ENCODE assay signal across 28 cellular contexts in genomic region chr16:13982446-13982845, GRCh38.
"Had no signal": no experiment of that assay in that cellular context is flagged by ENCODE, and none has a peak within 500 bp of the region (broad histone marks: within the 10 kb centered on the region; RNA-seq: fewer than 3 reads in every experiment).

No MANE protein-coding gene starts in this region.

- H3K4me3 ChIP-seq: ascending aorta, coronary artery, dorsolateral prefrontal cortex, heart right ventricle, left lung, lower lobe of right lung, prostate gland, transverse colon had no signal

- H3K4me3 Mint-ChIP-seq: activated naive CD4-positive, alpha-beta T cell treated with anti-CD3 and anti-CD28 coated beads for 36 hours; activated naive CD8-positive, alpha-beta T cell treated with anti-CD3 and anti-CD28 coated beads for 36 hours; effector memory CD8-positive, alpha-beta T cell; naive B cell; nephron progenitor cell had no signal

- H3K27me3 ChIP-seq: ascending aorta, dorsolateral prefrontal cortex, heart right ventricle, left lung, neutrophil, transverse colon had no signal

- H3K36me3 ChIP-seq: ascending aorta, heart right ventricle, left lung, lower lobe of right lung, neutrophil, prostate gland, transverse colon, WERI-Rb-1 had no signal

- H3K27ac ChIP-seq: ascending aorta, coronary artery, dorsolateral prefrontal cortex, heart right ventricle, left lung, lower lobe of right lung, neutrophil, prostate gland, transverse colon, WERI-Rb-1 had no signal

- H3K4me1 Mint-ChIP-seq: activated naive CD8-positive, alpha-beta T cell treated with anti-CD3 and anti-CD28 coated beads for 36 hours; naive B cell; nephron progenitor cell had no signal

- H3K27ac Mint-ChIP-seq: activated naive CD4-positive, alpha-beta T cell treated with anti-CD3 and anti-CD28 coated beads for 36 hours; activated naive CD8-positive, alpha-beta T cell treated with anti-CD3 and anti-CD28 coated beads for 36 hours; effector memory CD8-positive, alpha-beta T cell; naive B cell; nephron progenitor cell had no signal

- H3K9me3 ChIP-seq: neutrophil, prostate gland, transverse colon had no signal

- DNase-seq: activated CD4-positive, alpha-beta T cell treated with anti-CD3 and anti-CD28 coated beads for 48 hours; activated CD4-positive, alpha-beta T cell treated with anti-CD3 and anti-CD28 coated beads, Interleukin-2, amount 50 U/mL, for 48 hours; activated CD8-positive, alpha-beta memory T cell treated with anti-CD3 and anti-CD28 coated beads for 24 hours; activated effector memory CD4-positive, alpha-beta T cell treated with Interleukin-2 at 50 U/mL for 16 hours; activated naive CD4-positive, alpha-beta T cell treated with anti-CD3 and anti-CD28 coated beads for 36 hours; activated naive CD8-positive, alpha-beta T cell treated with anti-CD3 and anti-CD28 coated beads for 36 hours; dorsolateral prefrontal cortex; effector memory CD8-positive, alpha-beta T cell; erythroblast; foreskin melanocyte; heart right ventricle; left lung; lower lobe of right lung; naive B cell; nephron progenitor cell; retina; small intestine; stimulated activated CD4-positive, alpha-beta T cell treated with anti-CD3 and anti-CD28 coated beads, Interleukin-1b, Interleukin-23, amount 100 ng/mL, for 48 hours; stimulated activated naive CD4-positive, alpha-beta T cell; T-helper 9 cell; transverse colon; WERI-Rb-1 had no signal

- H3K4me1 ChIP-seq: ascending aorta, left lung, lower lobe of right lung, prostate gland, transverse colon had no signal

- ATAC-seq: activated CD4-positive, CD25-positive, alpha-beta regulatory T cell treated with anti-CD3 and anti-CD28 coated beads, Interleukin-2, amount 50 U/mL, for 24 hours; effector memory CD8-positive, alpha-beta T cell; heart right ventricle; left lung; lower lobe of right lung; sciatic nerve had no signal
